1 cellular context compared by ENCODE assay signal in the genomic region with DNA sequence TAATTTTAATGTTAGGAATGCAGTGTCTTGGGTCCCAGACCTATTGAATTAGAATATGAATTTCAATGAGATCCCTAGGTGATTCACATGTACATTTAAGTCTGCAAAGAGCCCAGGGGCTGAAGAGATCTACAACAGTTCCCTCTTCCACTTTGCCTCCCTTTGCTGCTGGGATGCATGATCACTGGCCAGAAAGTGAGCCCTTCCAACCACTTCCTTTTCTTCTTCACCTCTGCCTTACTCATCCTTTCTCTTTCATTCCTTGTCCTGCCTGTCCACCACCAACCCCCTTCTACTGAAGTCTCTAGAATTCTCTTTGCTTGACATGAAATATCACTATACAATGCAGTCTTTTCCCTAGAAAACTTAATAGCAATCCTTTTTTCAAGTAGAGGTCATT.
TF ChIP-seq lines count a peak whose summit lies in the region.

No MANE protein-coding gene starts in this region.

TF ChIP-seq in HepG2, 621 proteins besides CTCF, POLR2A, EP300 and RAD21 (continued from another document):
- TF ChIP-seq, protein P1, sequence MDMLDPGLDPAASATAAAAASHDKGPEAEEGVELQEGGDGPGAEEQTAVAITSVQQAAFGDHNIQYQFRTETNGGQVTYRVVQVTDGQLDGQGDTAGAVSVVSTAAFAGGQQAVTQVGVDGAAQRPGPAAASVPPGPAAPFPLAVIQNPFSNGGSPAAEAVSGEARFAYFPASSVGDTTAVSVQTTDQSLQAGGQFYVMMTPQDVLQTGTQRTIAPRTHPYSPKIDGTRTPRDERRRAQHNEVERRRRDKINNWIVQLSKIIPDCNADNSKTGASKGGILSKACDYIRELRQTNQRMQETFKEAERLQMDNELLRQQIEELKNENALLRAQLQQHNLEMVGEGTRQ (IDR thresholded peaks at IDR 0.05; ENCODE audit: low read depth, low read length), result no peak
- TF ChIP-seq, protein P1 (CRISPR knock-in tag; IDR thresholded peaks at IDR 0.05; ENCODE audit: borderline replicate concordance), result no peak
- TF ChIP-seq, protein P2, sequence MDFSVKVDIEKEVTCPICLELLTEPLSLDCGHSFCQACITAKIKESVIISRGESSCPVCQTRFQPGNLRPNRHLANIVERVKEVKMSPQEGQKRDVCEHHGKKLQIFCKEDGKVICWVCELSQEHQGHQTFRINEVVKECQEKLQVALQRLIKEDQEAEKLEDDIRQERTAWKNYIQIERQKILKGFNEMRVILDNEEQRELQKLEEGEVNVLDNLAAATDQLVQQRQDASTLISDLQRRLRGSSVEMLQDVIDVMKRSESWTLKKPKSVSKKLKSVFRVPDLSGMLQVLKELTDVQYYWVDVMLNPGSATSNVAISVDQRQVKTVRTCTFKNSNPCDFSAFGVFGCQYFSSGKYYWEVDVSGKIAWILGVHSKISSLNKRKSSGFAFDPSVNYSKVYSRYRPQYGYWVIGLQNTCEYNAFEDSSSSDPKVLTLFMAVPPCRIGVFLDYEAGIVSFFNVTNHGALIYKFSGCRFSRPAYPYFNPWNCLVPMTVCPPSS (IDR thresholded peaks at IDR 0.05), result no peak
- no peak for TF ChIP-seq WIZ (CRISPR knock-in tag; IDR thresholded peaks at IDR 0.05)
- TF ChIP-seq, protein P3, sequence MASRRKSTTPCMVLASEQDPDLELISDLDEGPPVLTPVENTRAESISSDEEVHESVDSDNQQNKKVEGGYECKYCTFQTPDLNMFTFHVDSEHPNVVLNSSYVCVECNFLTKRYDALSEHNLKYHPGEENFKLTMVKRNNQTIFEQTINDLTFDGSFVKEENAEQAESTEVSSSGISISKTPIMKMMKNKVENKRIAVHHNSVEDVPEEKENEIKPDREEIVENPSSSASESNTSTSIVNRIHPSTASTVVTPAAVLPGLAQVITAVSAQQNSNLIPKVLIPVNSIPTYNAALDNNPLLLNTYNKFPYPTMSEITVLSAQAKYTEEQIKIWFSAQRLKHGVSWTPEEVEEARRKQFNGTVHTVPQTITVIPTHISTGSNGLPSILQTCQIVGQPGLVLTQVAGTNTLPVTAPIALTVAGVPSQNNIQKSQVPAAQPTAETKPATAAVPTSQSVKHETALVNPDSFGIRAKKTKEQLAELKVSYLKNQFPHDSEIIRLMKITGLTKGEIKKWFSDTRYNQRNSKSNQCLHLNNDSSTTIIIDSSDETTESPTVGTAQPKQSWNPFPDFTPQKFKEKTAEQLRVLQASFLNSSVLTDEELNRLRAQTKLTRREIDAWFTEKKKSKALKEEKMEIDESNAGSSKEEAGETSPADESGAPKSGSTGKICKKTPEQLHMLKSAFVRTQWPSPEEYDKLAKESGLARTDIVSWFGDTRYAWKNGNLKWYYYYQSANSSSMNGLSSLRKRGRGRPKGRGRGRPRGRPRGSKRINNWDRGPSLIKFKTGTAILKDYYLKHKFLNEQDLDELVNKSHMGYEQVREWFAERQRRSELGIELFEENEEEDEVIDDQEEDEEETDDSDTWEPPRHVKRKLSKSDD (CRISPR knock-in tag; IDR thresholded peaks at IDR 0.05; ENCODE audit: low read depth), result no peak
- TF ChIP-seq ZFP41 (CRISPR knock-in tag; IDR thresholded peaks at IDR 0.05; ENCODE audit: borderline replicate concordance), result no peak
- TF ChIP-seq ZC3H4 (CRISPR knock-in tag; IDR thresholded peaks at IDR 0.05; ENCODE audit: borderline replicate concordance), result no peak
- TF ChIP-seq, protein P4, sequence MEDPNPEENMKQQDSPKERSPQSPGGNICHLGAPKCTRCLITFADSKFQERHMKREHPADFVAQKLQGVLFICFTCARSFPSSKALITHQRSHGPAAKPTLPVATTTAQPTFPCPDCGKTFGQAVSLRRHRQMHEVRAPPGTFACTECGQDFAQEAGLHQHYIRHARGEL (CRISPR knock-in tag; IDR thresholded peaks at IDR 0.05), result no peak
- TF ChIP-seq, protein P5, sequence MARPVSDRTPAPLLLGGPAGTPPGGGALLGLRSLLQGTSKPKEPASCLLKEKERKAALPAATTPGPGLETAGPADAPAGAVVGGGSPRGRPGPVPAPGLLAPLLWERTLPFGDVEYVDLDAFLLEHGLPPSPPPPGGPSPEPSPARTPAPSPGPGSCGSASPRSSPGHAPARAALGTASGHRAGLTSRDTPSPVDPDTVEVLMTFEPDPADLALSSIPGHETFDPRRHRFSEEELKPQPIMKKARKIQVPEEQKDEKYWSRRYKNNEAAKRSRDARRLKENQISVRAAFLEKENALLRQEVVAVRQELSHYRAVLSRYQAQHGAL (CRISPR knock-in tag; IDR thresholded peaks at IDR 0.05; ENCODE audit: not compliant biosample characterization), result no peak
- no peak for TF ChIP-seq ZFAT (CRISPR knock-in tag; conservative IDR thresholded peaks at IDR 0.05)
- no peak for TF ChIP-seq BRCA1 (CRISPR knock-in tag; IDR thresholded peaks at IDR 0.05)
- TF ChIP-seq, protein P6, sequence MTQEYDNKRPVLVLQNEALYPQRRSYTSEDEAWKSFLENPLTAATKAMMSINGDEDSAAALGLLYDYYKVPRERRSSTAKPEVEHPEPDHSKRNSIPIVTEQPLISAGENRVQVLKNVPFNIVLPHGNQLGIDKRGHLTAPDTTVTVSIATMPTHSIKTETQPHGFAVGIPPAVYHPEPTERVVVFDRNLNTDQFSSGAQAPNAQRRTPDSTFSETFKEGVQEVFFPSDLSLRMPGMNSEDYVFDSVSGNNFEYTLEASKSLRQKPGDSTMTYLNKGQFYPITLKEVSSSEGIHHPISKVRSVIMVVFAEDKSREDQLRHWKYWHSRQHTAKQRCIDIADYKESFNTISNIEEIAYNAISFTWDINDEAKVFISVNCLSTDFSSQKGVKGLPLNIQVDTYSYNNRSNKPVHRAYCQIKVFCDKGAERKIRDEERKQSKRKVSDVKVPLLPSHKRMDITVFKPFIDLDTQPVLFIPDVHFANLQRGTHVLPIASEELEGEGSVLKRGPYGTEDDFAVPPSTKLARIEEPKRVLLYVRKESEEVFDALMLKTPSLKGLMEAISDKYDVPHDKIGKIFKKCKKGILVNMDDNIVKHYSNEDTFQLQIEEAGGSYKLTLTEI (CRISPR knock-in tag; conservative IDR thresholded peaks at IDR 0.05), result no peak
- no peak for TF ChIP-seq NFKBIZ (CRISPR knock-in tag; IDR thresholded peaks at IDR 0.05)
- TF ChIP-seq KDM5A (IDR thresholded peaks at IDR 0.05; ENCODE audit: borderline replicate concordance, low read length), result no peak
- TF ChIP-seq SIX1 (CRISPR knock-in tag; IDR thresholded peaks at IDR 0.05; ENCODE audit: borderline replicate concordance), result no peak
- no peak for TF ChIP-seq MBD4 (IDR thresholded peaks at IDR 0.05; ENCODE audit: borderline replicate concordance, low read length)
